ENCODE assay signal across 22 cellular contexts in the genomic region with DNA sequence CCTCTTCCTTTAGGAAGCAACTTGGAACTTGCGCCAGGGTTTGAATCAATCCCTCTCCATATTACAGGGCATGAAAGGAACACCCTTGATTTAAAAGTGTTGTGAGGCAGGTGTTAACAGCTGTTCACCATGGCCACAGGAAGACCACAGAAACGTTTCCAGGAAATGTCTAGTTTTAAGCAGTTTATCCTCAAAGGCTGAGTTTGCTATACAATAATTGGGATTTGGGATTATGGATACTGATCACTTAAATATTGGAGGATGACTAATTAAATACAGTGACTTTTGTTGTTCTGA.
DNase-seq lines count a peak whose midpoint lies in the region; ATAC-seq, FAIRE-seq and TF ChIP-seq lines count a peak whose summit lies in the region.
"Had no signal": no experiment of that assay in that cellular context is flagged by ENCODE, and none has a peak within 500 bp of the region (broad histone marks: within the 10 kb centered on the region; RNA-seq: fewer than 3 reads in every experiment).

No MANE protein-coding gene starts in this region.

- intact Hi-C loops in natural killer cell (cut with micrococcal nuclease) (no loop called here), Panc1 (cut with micrococcal nuclease; ENCODE audit: unreplicated experiment) (no loop called here), kidney (cut with DNase I) (no loop called here)

- no peaks in the 10 kb centered on the region for H3K27me3 Mint-ChIP-seq in natural killer cell (ENCODE audit: low read depth in 2 of 2)
- no peaks in the 10 kb centered on the region for H3K27me3 Mint-ChIP-seq in natural killer cell treated with Interleukin-12 subunit alpha and Interleukin-12 subunit beta and Interleukin-15 and Interleukin-18, amount 100 ng/mL, for 72 hours
- H3K27me3 Mint-ChIP-seq: activated B cell treated with CpG ODN at 0.5 μM for 24 hours; memory B cell; stimulated activated naive CD8-positive, alpha-beta T cell treated with anti-CD3 and anti-CD28 coated beads, Interleukin-15, Interleukin-2, amounts not matched to agents 100 ng/mL and 50 ng/mL, for 24 hours had no signal

- H3K4me1 ChIP-seq in Panc1 (ENCODE audit: control insufficient read depth, insufficient read depth, low read length) (peaks cover 10% of the 10 kb centered on the region), kidney (ENCODE audit: control insufficient read depth in 1 of 2, insufficient read depth in 1 of 2, low read depth in 1 of 2, low read length in 2 of 2) (no peaks in the 10 kb centered on the region)
- H3K4me1 ChIP-seq: tibial nerve had no signal

- no peaks in the 10 kb centered on the region for H3K9me3 ChIP-seq in Panc1 (ENCODE audit: control insufficient read depth, insufficient read depth, low read depth, low read length)
- H3K9me3 ChIP-seq in kidney (ENCODE audit: control insufficient read depth in 1 of 2, low read length in 2 of 2), result no peaks in the 10 kb centered on the region
- H3K9me3 ChIP-seq: SK-N-SH, spleen, tibial nerve had no signal

- peaks cover 6% of the 10 kb centered on the region for H3K36me3 Mint-ChIP-seq in natural killer cell
- H3K36me3 Mint-ChIP-seq in natural killer cell treated with Interleukin-12 subunit alpha and Interleukin-12 subunit beta and Interleukin-15 and Interleukin-18, amount 100 ng/mL, for 72 hours, result no peaks in the 10 kb centered on the region

- no peak for DNase-seq in natural killer cell
- no peak for DNase-seq in natural killer cell treated with Interleukin-12 subunit alpha and Interleukin-12 subunit beta and Interleukin-15 and Interleukin-18, amount 100 ng/mL, for 72 hours (ENCODE audit: low spot score)
- no peak for DNase-seq in Panc1 (ENCODE audit: low read depth, low spot score)
- DNase-seq in caudate nucleus (lab: John Stamatoyannopoulos, UW), result no peak
- DNase-seq in H4 (ENCODE audit: low spot score), result no peak
- DNase-seq in kidney, result no peak
- DNase-seq: activated B cell treated with CpG ODN at 0.5 μM for 24 hours; activated effector memory CD4-positive, alpha-beta T cell treated with anti-CD3 and anti-CD28 coated beads, Interleukin-2, amount 50 U/mL, for 16 hours; dermis blood vessel endothelial cell; HFFc6; left cardiac atrium; NCI-H2081 treated with DMSO at 0.1 percent for 48 hours; NCI-H524; SK-N-SH; spleen; stimulated activated CD4-positive, alpha-beta T cell treated with anti-CD3 and anti-CD28 coated beads, Interleukin-4, amount 100 ng/mL, for 24 hours had no signal

- peak overlapping the region; percentile 21 for H3K4me3 Mint-ChIP-seq in natural killer cell
- no peak overlapping the region for H3K4me3 Mint-ChIP-seq in natural killer cell treated with Interleukin-12 subunit alpha and Interleukin-12 subunit beta and Interleukin-15 and Interleukin-18, amount 100 ng/mL, for 72 hours
- H3K4me3 Mint-ChIP-seq: activated B cell treated with CpG ODN at 0.5 μM for 24 hours; HFFc6; memory B cell; stimulated activated naive CD8-positive, alpha-beta T cell treated with anti-CD3 and anti-CD28 coated beads, Interleukin-15, Interleukin-2, amounts not matched to agents 100 ng/mL and 50 ng/mL, for 24 hours had no signal

- no peak for FAIRE-seq in kidney (lab: Jason Lieb, UNC)
- FAIRE-seq: GM12892, GM19239 had no signal

- in situ Hi-C loops in Panc1 (cut with HindIII; ENCODE audit: low pct_unique_long_range_greater_than_20kb, low sequenced_read_pairs), result no loop called here

- H3K27ac Mint-ChIP-seq in natural killer cell, result no peak overlapping the region
- no peak overlapping the region for H3K27ac Mint-ChIP-seq in natural killer cell treated with Interleukin-12 subunit alpha and Interleukin-12 subunit beta and Interleukin-15 and Interleukin-18, amount 100 ng/mL, for 72 hours
- H3K27ac Mint-ChIP-seq: activated B cell treated with CpG ODN at 0.5 μM for 24 hours; HFFc6; memory B cell; stimulated activated naive CD8-positive, alpha-beta T cell treated with anti-CD3 and anti-CD28 coated beads, Interleukin-15, Interleukin-2, amounts not matched to agents 100 ng/mL and 50 ng/mL, for 24 hours had no signal

- H3K9me3 Mint-ChIP-seq in natural killer cell, result no peaks in the 10 kb centered on the region
- no peaks in the 10 kb centered on the region for H3K9me3 Mint-ChIP-seq in natural killer cell treated with Interleukin-12 subunit alpha and Interleukin-12 subunit beta and Interleukin-15 and Interleukin-18, amount 100 ng/mL, for 72 hours
- H3K9me3 Mint-ChIP-seq: activated B cell treated with CpG ODN at 0.5 μM for 24 hours; HFFc6; memory B cell; stimulated activated naive CD8-positive, alpha-beta T cell treated with anti-CD3 and anti-CD28 coated beads, Interleukin-15, Interleukin-2, amounts not matched to agents 100 ng/mL and 50 ng/mL, for 24 hours had no signal

- peak in 1 of 3 donors; percentile 57 for ATAC-seq in natural killer cell
- ATAC-seq in natural killer cell treated with Interleukin-12 subunit alpha and Interleukin-12 subunit beta and Interleukin-15 and Interleukin-18, amount 100 ng/mL, for 72 hours, result no peak
- 0 out of 2 replicates have a peak, but pooled peaks have one; percentile 20 for ATAC-seq in Panc1
- no peak for ATAC-seq in GM21825 (IDR thresholded peaks at IDR 0.05; ENCODE audit: unreplicated experiment)
- ATAC-seq: left cardiac atrium had no signal

- no peak overlapping the region for H3K9ac ChIP-seq in kidney (ENCODE audit: low read length in 2 of 2)
- H3K9ac ChIP-seq: SK-N-SH had no signal

- POLR2A ChIA-PET in Panc1 (lab: Charles Lee), result no interaction called here

- H3K27me3 ChIP-seq in Panc1 (ENCODE audit: control insufficient read depth, insufficient read depth, low read length), result no peaks in the 10 kb centered on the region
- H3K27me3 ChIP-seq: spleen, tibial nerve had no signal

- CTCF ChIA-PET in Panc1 (lab: Charles Lee), result no interaction called here

- BruUV-seq in Panc1 (replicated peaks; lab: Mats Ljungman, UMichigan), result no TSS peak

- H3K4me1 Mint-ChIP-seq in natural killer cell, result peaks cover 25 to 32% of the 10 kb centered on the region in 2 donors
- peaks cover 11 to 22% of the 10 kb centered on the region in 2 donors for H3K4me1 Mint-ChIP-seq in natural killer cell treated with Interleukin-12 subunit alpha and Interleukin-12 subunit beta and Interleukin-15 and Interleukin-18, amount 100 ng/mL, for 72 hours (ENCODE audit: low read depth in 2 of 2)

- H3K4me3 ChIP-seq in Panc1 (ENCODE audit: low read depth in 2 of 2, low read length in 2 of 2) (no peak overlapping the region), kidney (ENCODE audit: low read length in 2 of 2) (no peak overlapping the region)
- H3K4me3 ChIP-seq: spleen, tibial nerve had no signal

- no peaks in the 10 kb centered on the region for H3K36me3 ChIP-seq in Panc1 (ENCODE audit: control insufficient read depth, insufficient read depth, low read length)
- peaks cover 3% of the 10 kb centered on the region in 2 donors for H3K36me3 ChIP-seq in kidney (ENCODE audit: control insufficient read depth in 1 of 2, insufficient read depth in 2 of 2, low read length in 2 of 2)

- TF ChIP-seq CTCF in natural killer cell (IDR thresholded peaks at IDR 0.05) (no peak), Panc1 (IDR thresholded peaks at IDR 0.05) (no peak), kidney (IDR thresholded peaks at IDR 0.05; ENCODE audit: borderline replicate concordance, extremely low read depth, insufficient read depth) (no peak)

- H3K27ac ChIP-seq in Panc1 (ENCODE audit: low read length), result no peak overlapping the region
- H3K27ac ChIP-seq in caudate nucleus (ENCODE audit: low read depth, low read length), result peak overlapping the region; percentile 3
- no peak overlapping the region for H3K27ac ChIP-seq in kidney (ENCODE audit: low read depth in 2 of 2, low read length in 2 of 2)
- H3K27ac ChIP-seq: spleen, tibial nerve had no signal
